8 cellular contexts compared by ENCODE assay signal in genomic region chr14:95561001-95561412, GRCh38. TPM values are rescaled to one million over a fixed set of nuclear protein-coding genes. Genes with fewer than 3 reads are reported as not detected.
A peak's percentile ranks its signal among the peaks of the same experiment; 100 is the strongest.
DNase-seq lines count a peak whose midpoint lies in the region; ATAC-seq and TF ChIP-seq lines count a peak whose summit lies in the region.

No MANE protein-coding gene starts in this region.

- H3K9me3 ChIP-seq in psoas muscle: no peaks in the 10 kb centered on the region

- H3K4me1 Mint-ChIP-seq in activated naive CD8-positive, alpha-beta T cell treated with anti-CD3 and anti-CD28 coated beads for 36 hours: peaks cover 3% of the 10 kb centered on the region

- ATAC-seq in HG02759 (IDR thresholded peaks at IDR 0.05; ENCODE audit: unreplicated experiment) (peak; percentile 87), Right ventricle myocardium superior (ENCODE audit: poor library complexity) (peak; percentile 92), psoas muscle (peak; percentile 91 to 96 (median 95))

- H3K4me3 Mint-ChIP-seq in activated naive CD8-positive, alpha-beta T cell treated with anti-CD3 and anti-CD28 coated beads for 36 hours: no peak overlapping the region

- H3K4me3 ChIP-seq in GM12875 (ENCODE audit: low read depth, low read length): no peak overlapping the region
- H3K4me3 ChIP-seq in psoas muscle: no peak overlapping the region

- H3K36me3 ChIP-seq in psoas muscle (ENCODE audit: insufficient read depth in 1 of 2, low read depth in 1 of 2): no peaks in the 10 kb centered on the region

- TF ChIP-seq CTCF in GM12875 (IDR thresholded peaks at IDR 0.05; ENCODE audit: borderline replicate concordance, insufficient read depth, low read depth, low read length): peak; percentile 94
- peak; percentile 94 for TF ChIP-seq CTCF in psoas muscle (IDR thresholded peaks at IDR 0.05)

- WGBS in psoas muscle, 3 donors: 7 to 10% (median 9%) methylated on average over 14 of the region's 14 CpGs

- H3K27me3 Mint-ChIP-seq in activated naive CD8-positive, alpha-beta T cell treated with anti-CD3 and anti-CD28 coated beads for 36 hours: peaks cover 7% of the 10 kb centered on the region

- H3K4me1 ChIP-seq in psoas muscle: no peaks in the 10 kb centered on the region

- no peaks in the 10 kb centered on the region for H3K36me3 Mint-ChIP-seq in activated naive CD8-positive, alpha-beta T cell treated with anti-CD3 and anti-CD28 coated beads for 36 hours

- no peaks in the 10 kb centered on the region for H3K9me3 Mint-ChIP-seq in activated naive CD8-positive, alpha-beta T cell treated with anti-CD3 and anti-CD28 coated beads for 36 hours

- H3K27me3 ChIP-seq in psoas muscle (ENCODE audit: insufficient read depth in 3 of 3, low read length in 2 of 3): no peaks in the 10 kb centered on the region

- intact Hi-C loops in Right ventricle myocardium superior (cut with DNase I) (loop anchor here (2.0 to 10.0 kb wide), 4 partner anchors 124 to 714 kb away; partner anchors contain the start of gene TCL1B), psoas muscle (cut with DNase I) (loop anchor here (5.0 to 10.0 kb wide), 6 partner anchors 121 to 864 kb away; no protein-coding TSS in a partner anchor)

- no peak overlapping the region for H3K27ac Mint-ChIP-seq in activated naive CD8-positive, alpha-beta T cell treated with anti-CD3 and anti-CD28 coated beads for 36 hours

- H3K27ac ChIP-seq in psoas muscle: no peak overlapping the region

- peak; percentile 83 to 96 (median 96) for DNase-seq in NCI-H1417 (lab: John Stamatoyannopoulos, UW)
- DNase-seq in SKM-1 treated with dmso at 0.1 percent for 144 hours (lab: John Stamatoyannopoulos, UW; ENCODE audit: unreplicated experiment): peak; percentile 44
- peak; percentile 79 for DNase-seq in activated naive CD8-positive, alpha-beta T cell treated with anti-CD3 and anti-CD28 coated beads for 36 hours
- DNase-seq in Right ventricle myocardium superior: peak; percentile 85
- peak; percentile 78 to 88 for DNase-seq in psoas muscle
- no peak for DNase-seq in mesenteric fat pad (ENCODE audit: low spot score)

RNA-seq across cellular contexts. Expression of gene GLRX5, which starts 26.2 kb away (rescaled TPM):
- 10 to 100 TPM; 57.9 to 60.7 TPM for total RNA-seq in activated naive CD8-positive, alpha-beta T cell treated with anti-CD3 and anti-CD28 coated beads for 36 hours
- 85.4 TPM for total RNA-seq in Right ventricle myocardium superior
- total RNA-seq in psoas muscle: 10 to 100 TPM; 46.9 to 97.6 (median 57.0) TPM
- 10 to 100 TPM; 65.5 to 98.7 (median 68.4) TPM for polyA plus RNA-seq in psoas muscle
- total RNA-seq in mesenteric fat pad: 34.2 TPM

RNA-seq across cellular contexts. Expression of gene SYNE3, which starts 44.6 kb away (rescaled TPM):
- 10 to 100 TPM; 38.0 to 38.8 TPM for total RNA-seq in activated naive CD8-positive, alpha-beta T cell treated with anti-CD3 and anti-CD28 coated beads for 36 hours
- total RNA-seq in Right ventricle myocardium superior (15.1 TPM), psoas muscle (1 to 10 TPM; 3.4 to 4.7 (median 4.1) TPM), mesenteric fat pad (179 TPM)
- 1 to 10 TPM in 1 of 3 donors, under 1 TPM in 2; 0.45 to 1.3 (median 0.96) TPM for polyA plus RNA-seq in psoas muscle
